11 cellular contexts compared by ENCODE assay signal in genomic region chr5:41983284-41983683, GRCh38.
"Had no signal": no experiment of that assay in that cellular context is flagged by ENCODE, and none has a peak within 500 bp of the region (broad histone marks: within the 10 kb centered on the region; RNA-seq: fewer than 3 reads in every experiment).

No MANE protein-coding gene starts in this region.

- H3K9me3 ChIP-seq: HAP-1 had no signal

- FAIRE-seq: H1, H54 had no signal

- H3K9ac ChIP-seq: GM23248 had no signal

- H2AFZ ChIP-seq: GM23248, GM23338 had no signal

- H3K4me2 ChIP-seq: GM23338 had no signal

- H3K36me3 ChIP-seq: HAP-1 had no signal

- H3K27ac ChIP-seq: GM23248 had no signal

- ATAC-seq: GM23338, HCT116 had no signal

- H3K4me3 ChIP-seq: GM23248, GM23338, HAP-1 had no signal

- H3K4me1 ChIP-seq: HAP-1 had no signal

- DNase-seq: GM23248, GOT3, H7, H9, HCEC 1CT, HFFc6 had no signal
